ENCODE assay signal across 23 cellular contexts in genomic region chr11:33242575-33242974, GRCh38.
"Had no signal": no experiment of that assay in that cellular context is flagged by ENCODE, and none has a peak within 500 bp of the region (broad histone marks: within the 10 kb centered on the region; RNA-seq: fewer than 3 reads in every experiment).

No MANE protein-coding gene starts in this region.

- H3K27ac ChIP-seq: coronary artery, dorsolateral prefrontal cortex, esophagus muscularis mucosa, foreskin keratinocyte, gastroesophageal sphincter, heart right ventricle, left lung, lower lobe of right lung had no signal

- FAIRE-seq: colon, frontal cortex, islet of Langerhans, keratinocyte had no signal

- H3K4me3 ChIP-seq: coronary artery, dorsolateral prefrontal cortex, esophagus muscularis mucosa, gastroesophageal sphincter, heart right ventricle, left lung, lower lobe of right lung, mucosa of descending colon had no signal

- H3K4me1 ChIP-seq: esophagus muscularis mucosa, gastroesophageal sphincter, heart right ventricle, left lung, lower lobe of right lung had no signal

- DNase-seq: dermis blood vessel endothelial cell; dorsolateral prefrontal cortex; effector CD4-positive, alpha-beta T cell; effector memory CD4-positive, alpha-beta T cell; foreskin keratinocyte; head of caudate nucleus; heart right ventricle; hippocampal formation; left cardiac atrium; left ventricle myocardium superior; lower lobe of right lung; mesenchymal stem cell; mucosa of descending colon; naive B cell had no signal

- H3K4me3 Mint-ChIP-seq: mesothelial cell of epicardium, naive B cell had no signal

- H3K36me3 ChIP-seq: esophagus muscularis mucosa, gastroesophageal sphincter, heart right ventricle, left lung, lower lobe of right lung had no signal

- H3K4me1 Mint-ChIP-seq: mesothelial cell of epicardium, naive B cell had no signal

- ATAC-seq: foreskin keratinocyte, gastroesophageal sphincter, heart right ventricle, left cardiac atrium, left lung, left ventricle myocardium superior, lower lobe of right lung, mucosa of descending colon had no signal

- H3K9me3 ChIP-seq: esophagus muscularis mucosa, gastroesophageal sphincter, left lung, lower lobe of right lung, mucosa of descending colon had no signal

- H3K27ac Mint-ChIP-seq: mesothelial cell of epicardium, naive B cell had no signal
